28 cellular contexts compared by ENCODE assay signal in genomic region chr6:120779441-120779840, GRCh38.
"Had no signal": no experiment of that assay in that cellular context is flagged by ENCODE, and none has a peak within 500 bp of the region (broad histone marks: within the 10 kb centered on the region; RNA-seq: fewer than 3 reads in every experiment).

No MANE protein-coding gene starts in this region.

- H3K4me1 Mint-ChIP-seq: activated CD4-positive, alpha-beta memory T cell treated with anti-CD3 and anti-CD28 coated beads, Interleukin-2, amount 10 ng/mL, durations not matched to agents 7 days and 5 days; activated CD4-positive, alpha-beta T cell treated with anti-CD3 and anti-CD28 coated beads for 36 hours; activated CD4-positive, alpha-beta T cell treated with anti-CD3 and anti-CD28 coated beads, Interleukin-2, amount 10 ng/mL, durations not matched to agents 24 days and 14 days; activated naive CD4-positive, alpha-beta T cell treated with anti-CD3 and anti-CD28 coated beads, Interleukin-2, amount 50 U/mL, for 24 hours; activated naive CD8-positive, alpha-beta T cell treated with anti-CD3 and anti-CD28 coated beads for 36 hours; activated naive CD8-positive, alpha-beta T cell treated with anti-CD3 and anti-CD28 coated beads, Interleukin-2, amount 50 U/mL, for 24 hours had no signal

- H3K27ac Mint-ChIP-seq: activated CD4-positive, alpha-beta memory T cell treated with anti-CD3 and anti-CD28 coated beads, Interleukin-2, amount 10 ng/mL, durations not matched to agents 7 days and 5 days; activated CD4-positive, alpha-beta T cell treated with anti-CD3 and anti-CD28 coated beads for 36 hours; activated CD4-positive, alpha-beta T cell treated with anti-CD3 and anti-CD28 coated beads, Interleukin-2, amount 10 ng/mL, durations not matched to agents 24 days and 14 days; activated naive CD4-positive, alpha-beta T cell treated with anti-CD3 and anti-CD28 coated beads for 36 hours; activated naive CD4-positive, alpha-beta T cell treated with anti-CD3 and anti-CD28 coated beads, Interleukin-2, amount 50 U/mL, for 24 hours; activated naive CD8-positive, alpha-beta T cell treated with anti-CD3 and anti-CD28 coated beads for 36 hours; activated naive CD8-positive, alpha-beta T cell treated with anti-CD3 and anti-CD28 coated beads, Interleukin-2, amount 50 U/mL, for 24 hours; activated T-helper 2 cell treated with anti-CD3 and anti-CD28 coated beads, Interferon-gamma antibody, Interleukin-2, Interleukin-4, amounts not matched to agents 10 μg/mL and 5 μg/mL and 100 μg/mL, durations not matched to agents 14 hours and 24 hours and 36 hours had no signal

- H3K9me3 ChIP-seq: adrenal gland, body of pancreas, colonic mucosa, gastrocnemius medialis had no signal

- H3K36me3 Mint-ChIP-seq: activated naive CD4-positive, alpha-beta T cell treated with anti-CD3 and anti-CD28 coated beads, Interleukin-2, amount 50 U/mL, for 24 hours; activated naive CD8-positive, alpha-beta T cell treated with anti-CD3 and anti-CD28 coated beads for 36 hours had no signal

- H3K27ac ChIP-seq: adrenal gland, body of pancreas, colonic mucosa, esophagus muscularis mucosa, foreskin keratinocyte, gastrocnemius medialis had no signal

- H3K36me3 ChIP-seq: adrenal gland, colonic mucosa, esophagus muscularis mucosa, gastrocnemius medialis had no signal

- H3K4me1 ChIP-seq: adrenal gland, body of pancreas, colonic mucosa, esophagus muscularis mucosa, foreskin keratinocyte, gastrocnemius medialis had no signal

- H3K27me3 Mint-ChIP-seq: activated CD4-positive, alpha-beta memory T cell treated with anti-CD3 and anti-CD28 coated beads, Interleukin-2, amount 10 ng/mL, durations not matched to agents 7 days and 5 days; activated CD4-positive, alpha-beta T cell treated with anti-CD3 and anti-CD28 coated beads for 36 hours; activated CD4-positive, alpha-beta T cell treated with anti-CD3 and anti-CD28 coated beads, Interleukin-2, amount 10 ng/mL, durations not matched to agents 24 days and 14 days; activated naive CD4-positive, alpha-beta T cell treated with anti-CD3 and anti-CD28 coated beads, Interleukin-2, amount 50 U/mL, for 24 hours; activated naive CD8-positive, alpha-beta T cell treated with anti-CD3 and anti-CD28 coated beads for 36 hours; activated naive CD8-positive, alpha-beta T cell treated with anti-CD3 and anti-CD28 coated beads, Interleukin-2, amount 50 U/mL, for 24 hours had no signal

- ATAC-seq: activated CD4-positive, alpha-beta T cell treated with anti-CD3 and anti-CD28 coated beads for 36 hours; activated naive CD8-positive, alpha-beta T cell treated with anti-CD3 and anti-CD28 coated beads, Interleukin-2, amount 50 U/mL, for 24 hours; body of pancreas; foreskin keratinocyte; gastrocnemius medialis had no signal

- DNase-seq: activated CD4-positive, alpha-beta memory T cell treated with anti-CD3 and anti-CD28 coated beads, Interleukin-2, amount 10 ng/mL, durations not matched to agents 7 days and 5 days; activated CD4-positive, alpha-beta T cell treated with anti-CD3 and anti-CD28 coated beads for 36 hours; activated CD4-positive, alpha-beta T cell treated with anti-CD3 and anti-CD28 coated beads, Interleukin-2, amount 10 ng/mL, durations not matched to agents 24 days and 14 days; activated CD4-positive, alpha-beta T cell treated with anti-CD3 and anti-CD28 coated beads, Interleukin-2, amount 50 U/mL, for 4 hours; activated CD4-positive, CD25-positive, alpha-beta regulatory T cell; activated CD4-positive, CD25-positive, alpha-beta regulatory T cell treated with anti-CD3 and anti-CD28 coated beads, Interleukin-2, amount 50 U/mL, for 72 hours; activated CD8-positive, alpha-beta memory T cell treated with anti-CD3 and anti-CD28 coated beads, Interleukin-2, amount 50 U/mL, for 48 hours; activated effector memory CD4-positive, alpha-beta T cell treated with anti-CD3 and anti-CD28 coated beads, Interleukin-2, amount 50 U/mL, for 16 hours; activated naive CD4-positive, alpha-beta T cell treated with anti-CD3 and anti-CD28 coated beads for 36 hours; activated naive CD8-positive, alpha-beta T cell treated with anti-CD3 and anti-CD28 coated beads for 36 hours; activated naive CD8-positive, alpha-beta T cell treated with anti-CD3 and anti-CD28 coated beads, Interleukin-2, amount 50 U/mL, for 24 hours; activated T-cell treated with anti-CD3 and anti-CD28 coated beads for 4 hours; activated T-cell treated with anti-CD3 and anti-CD28 coated beads, Interleukin-2, amount 50 U/mL, for 4 hours; adrenal gland; amygdala; aorta; body of pancreas; caudate nucleus; colonic mucosa; effector CD8-positive, alpha-beta T cell; foreskin keratinocyte; gastrocnemius medialis; T-helper 2 cell had no signal

- H3K9me3 Mint-ChIP-seq: activated CD4-positive, alpha-beta T cell treated with anti-CD3 and anti-CD28 coated beads, Interleukin-2, amount 10 ng/mL, durations not matched to agents 24 days and 14 days; activated naive CD4-positive, alpha-beta T cell treated with anti-CD3 and anti-CD28 coated beads, Interleukin-2, amount 50 U/mL, for 24 hours; activated naive CD8-positive, alpha-beta T cell treated with anti-CD3 and anti-CD28 coated beads, Interleukin-2, amount 50 U/mL, for 24 hours; activated T-helper 2 cell treated with anti-CD3 and anti-CD28 coated beads, Interferon-gamma antibody, Interleukin-2, Interleukin-4, amounts not matched to agents 10 μg/mL and 5 μg/mL and 100 μg/mL, durations not matched to agents 14 hours and 24 hours and 36 hours had no signal

- H3K4me3 Mint-ChIP-seq: activated CD4-positive, alpha-beta memory T cell treated with anti-CD3 and anti-CD28 coated beads, Interleukin-2, amount 10 ng/mL, durations not matched to agents 7 days and 5 days; activated CD4-positive, alpha-beta T cell treated with anti-CD3 and anti-CD28 coated beads for 36 hours; activated CD4-positive, alpha-beta T cell treated with anti-CD3 and anti-CD28 coated beads, Interleukin-2, amount 10 ng/mL, durations not matched to agents 24 days and 14 days; activated naive CD4-positive, alpha-beta T cell treated with anti-CD3 and anti-CD28 coated beads for 36 hours; activated naive CD4-positive, alpha-beta T cell treated with anti-CD3 and anti-CD28 coated beads, Interleukin-2, amount 50 U/mL, for 24 hours; activated naive CD8-positive, alpha-beta T cell treated with anti-CD3 and anti-CD28 coated beads for 36 hours; activated naive CD8-positive, alpha-beta T cell treated with anti-CD3 and anti-CD28 coated beads, Interleukin-2, amount 50 U/mL, for 24 hours; activated T-cell treated with anti-CD3 and anti-CD28 coated beads, Interleukin-2, amount 50 U/mL, for 4 hours had no signal

- H3K4me3 ChIP-seq: adrenal gland, body of pancreas, colonic mucosa, esophagus muscularis mucosa, gastrocnemius medialis had no signal

- FAIRE-seq: endometrium, endothelial cell of umbilical vein had no signal

- H3K27me3 ChIP-seq: adrenal gland, body of pancreas, colonic mucosa, esophagus muscularis mucosa, foreskin keratinocyte, gastrocnemius medialis had no signal
